ENCODE assay signal across 31 cellular contexts in the genomic region with DNA sequence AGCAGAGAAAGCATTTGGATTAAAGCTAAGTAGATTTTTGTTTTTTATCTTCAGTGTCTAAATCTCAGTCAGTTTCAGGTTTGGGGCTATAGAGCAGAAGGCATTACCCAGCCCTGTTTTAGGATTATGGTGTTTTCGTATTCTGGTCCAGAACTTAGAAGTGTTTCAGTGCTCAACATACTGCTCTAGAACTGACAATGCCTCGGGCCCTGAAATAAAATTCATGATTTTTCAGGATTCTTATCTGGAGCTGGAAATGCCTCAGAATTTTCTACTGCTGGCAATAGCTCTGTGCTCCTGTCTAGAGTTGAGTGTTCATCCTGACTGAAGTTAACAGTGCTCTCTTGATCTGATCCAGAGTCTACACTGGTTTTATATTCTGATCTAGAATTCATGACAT.
"Had no signal": no experiment of that assay in that cellular context is flagged by ENCODE, and none has a peak within 500 bp of the region (broad histone marks: within the 10 kb centered on the region; RNA-seq: fewer than 3 reads in every experiment).

No MANE protein-coding gene starts in this region.

- H3K9me3 ChIP-seq: adrenal gland, body of pancreas, colonic mucosa, gastroesophageal sphincter had no signal

- H3K36me3 ChIP-seq: adrenal gland, colonic mucosa, gastroesophageal sphincter, WERI-Rb-1 had no signal

- ATAC-seq: activated CD4-positive, CD25-positive, alpha-beta regulatory T cell treated with anti-CD3 and anti-CD28 coated beads, Interleukin-2, amount 50 U/mL, for 24 hours; activated CD8-positive, alpha-beta T cell treated with anti-CD3 and anti-CD28 coated beads for 36 hours; activated naive CD8-positive, alpha-beta T cell treated with anti-CD3 and anti-CD28 coated beads, Interleukin-2, amount 50 U/mL, for 24 hours; body of pancreas; esophagus mucosa; foreskin keratinocyte; gastroesophageal sphincter; T-helper 17 cell had no signal

- H3K4me3 ChIP-seq: adrenal gland, body of pancreas, colonic mucosa, dorsolateral prefrontal cortex, gastroesophageal sphincter had no signal

- H3K27ac ChIP-seq: adrenal gland, body of pancreas, colonic mucosa, dorsolateral prefrontal cortex, foreskin keratinocyte, gastroesophageal sphincter, WERI-Rb-1 had no signal

- DNase-seq: activated B cell treated with CpG ODN at 0.5 μM for 24 hours; activated CD4-positive, alpha-beta T cell treated with anti-CD3 and anti-CD28 coated beads for 48 hours; activated CD4-positive, alpha-beta T cell treated with anti-CD3 and anti-CD28 coated beads, Interleukin-2, amount 50 U/mL, for 1 hour; activated CD4-positive, alpha-beta T cell treated with anti-CD3 and anti-CD28 coated beads, Interleukin-2, amount 50 U/mL, for 48 hours; activated CD8-positive, alpha-beta memory T cell treated with anti-CD3 and anti-CD28 coated beads for 24 hours; activated CD8-positive, alpha-beta T cell treated with anti-CD3 and anti-CD28 coated beads for 36 hours; activated effector memory CD4-positive, alpha-beta T cell treated with anti-CD3 and anti-CD28 coated beads, Interleukin-2, amount 50 U/mL, for 16 hours; activated naive CD4-positive, alpha-beta T cell treated with anti-CD3 and anti-CD28 coated beads for 36 hours; activated naive CD8-positive, alpha-beta T cell treated with anti-CD3 and anti-CD28 coated beads for 36 hours; activated naive CD8-positive, alpha-beta T cell treated with anti-CD3 and anti-CD28 coated beads, Interleukin-2, amount 50 U/mL, for 24 hours; activated T-cell treated with anti-CD3 and anti-CD28 coated beads, Interleukin-2, amount 50 U/mL, for 1 hour; activated T-cell treated with anti-CD3 and anti-CD28 coated beads, Interleukin-2, amount 50 U/mL, for 48 hours; adrenal gland; amygdala; aorta; body of pancreas; central memory CD4-positive, alpha-beta T cell; cerebellar nuclear complex; colonic mucosa; dorsolateral prefrontal cortex; effector memory CD4-positive, alpha-beta T cell; endodermal cell; foreskin keratinocyte; SW 1271; T-helper 1 cell; T-helper 17 cell; T1000; WERI-Rb-1 had no signal

- H3K4me1 ChIP-seq: adrenal gland, body of pancreas, colonic mucosa, foreskin keratinocyte had no signal

- H3K27me3 ChIP-seq: adrenal gland, body of pancreas, colonic mucosa, gastroesophageal sphincter had no signal
